Comparison of ENCODE assay signal across 8 cellular contexts in genomic region chr16:46830902-46831647, GRCh38. TPM values are rescaled to one million over a fixed set of nuclear protein-coding genes. Genes with fewer than 3 reads are reported as not detected.
DNase-seq lines count a peak whose midpoint lies in the region; ATAC-seq and TF ChIP-seq lines count a peak whose summit lies in the region.

A gene with protein sequence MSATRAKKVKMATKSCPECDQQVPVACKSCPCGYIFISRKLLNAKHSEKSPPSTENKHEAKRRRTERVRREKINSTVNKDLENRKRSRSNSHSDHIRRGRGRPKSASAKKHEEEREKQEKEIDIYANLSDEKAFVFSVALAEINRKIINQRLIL (minus strand): TSS chr16:46831180. CDS start chr16:46831149, 31 bp downstream.

- peak; percentile 95 for ATAC-seq in HG03432 (IDR thresholded peaks at IDR 0.05; ENCODE audit: unreplicated experiment)

- DNase-seq in AML-193 (lab: John Stamatoyannopoulos, UW) (peak; percentile 91), NCI-H510A (lab: John Stamatoyannopoulos, UW) (peak; percentile 81), cerebellum (ENCODE audit: low spot score) (peak; percentile 99), kidney tubule cell (ENCODE audit: low spot score) (peak; percentile 94)
- peak; percentile 85 for DNase-seq in activated CD4-positive, alpha-beta T cell treated with anti-CD3 and anti-CD28 coated beads for 1 hour
- peak; percentile 77 to 85 (median 82) for DNase-seq in stimulated activated CD4-positive, alpha-beta T cell treated with anti-CD3 and anti-CD28 coated beads, Interleukin-1b, Interleukin-23, amount 100 ng/mL, for 24 hours (ENCODE audit: low read depth in 4 of 4, low spot score in 1 of 4)

- peak; percentile 81 for TF ChIP-seq POLR2A in GM19099 (IDR thresholded peaks at IDR 0.05; ENCODE audit: extremely low read depth, insufficient read length, low read depth)

RNA-seq across cellular contexts. Expression of the gene that starts here (rescaled TPM):
- total RNA-seq in cerebellum: 16.8 TPM

Comparison
In these comparisons a context has a peak if more than half of its experiments do, and no peak if none do; other contexts are left out.
1. Peak in every context shown above with its lines: DNase-seq and ATAC-seq.